9 cellular contexts compared by ENCODE assay signal in the genomic region with DNA sequence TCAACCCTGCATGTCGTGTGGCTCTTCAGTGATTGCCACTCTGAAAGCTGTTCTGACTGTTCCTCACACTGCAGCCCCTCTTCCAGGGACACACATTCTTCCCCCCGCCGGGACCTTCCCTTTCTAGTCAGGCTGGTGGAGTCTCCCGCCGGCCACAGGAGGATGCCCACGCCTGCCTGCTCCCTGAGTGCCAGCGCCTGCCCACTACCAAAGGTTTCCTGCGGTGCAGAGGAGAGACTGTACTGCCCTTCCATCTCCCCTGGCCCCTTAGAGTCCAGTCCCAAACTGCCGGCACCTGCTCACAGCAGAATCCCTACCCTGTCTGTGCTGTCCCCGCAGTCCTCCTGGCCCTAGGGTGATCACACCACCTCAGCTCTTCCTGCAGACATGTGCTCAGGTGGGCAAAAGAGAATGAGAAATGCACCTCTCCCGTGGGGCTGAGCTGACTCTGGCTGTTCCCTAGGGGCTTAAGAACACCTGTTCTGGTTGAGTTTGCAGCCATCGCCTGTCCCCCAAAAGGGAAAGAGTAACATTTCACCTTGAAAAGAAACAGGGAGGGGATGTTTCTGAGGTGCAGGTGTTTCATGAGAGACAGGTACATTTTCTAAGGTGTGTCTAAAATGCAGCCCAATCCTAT. TPM values are rescaled to one million over a fixed set of nuclear protein-coding genes. Genes with fewer than 3 reads are reported as not detected.
A peak's percentile ranks its signal among the peaks of the same experiment; 100 is the strongest.
DNase-seq lines count a peak whose midpoint lies in the region; ATAC-seq and TF ChIP-seq lines count a peak whose summit lies in the region.
"Had no signal": no experiment of that assay in that cellular context is flagged by ENCODE, and none has a peak within 500 bp of the region (broad histone marks: within the 10 kb centered on the region; RNA-seq: fewer than 3 reads in every experiment).

No MANE protein-coding gene starts in this region.

- H3K4me1 Mint-ChIP-seq in activated CD4-positive, alpha-beta memory T cell treated with anti-CD3 and anti-CD28 coated beads, Interleukin-2, amount 10 ng/mL, durations not matched to agents 7 days and 5 days = peaks cover 10% of the 10 kb centered on the region
- H3K4me1 Mint-ChIP-seq in activated CD4-positive, alpha-beta memory T cell treated with anti-CD3 and anti-CD28 coated beads for 36 hours (ENCODE audit: low read depth) = peaks cover 10% of the 10 kb centered on the region
- peaks cover 24% of the 10 kb centered on the region for H3K4me1 Mint-ChIP-seq in activated B cell treated with CpG ODN at 0.5 μM for 24 hours

- peak overlapping the region; percentile 77 for H3K4me3 ChIP-seq in lower lobe of right lung
- peak overlapping the region; percentile 91 for H3K4me3 ChIP-seq in thoracic aorta

- no peak for TF ChIP-seq CTCF in activated B cell treated with CpG ODN at 0.5 μM for 24 hours (IDR thresholded peaks at IDR 0.05)
- no peak for TF ChIP-seq CTCF in lower lobe of right lung (IDR thresholded peaks at IDR 0.05)
- TF ChIP-seq CTCF in thoracic aorta (IDR thresholded peaks at IDR 0.05) = no peak

- no peaks in the 10 kb centered on the region for H3K9me3 ChIP-seq in lower lobe of right lung
- H3K9me3 ChIP-seq in thoracic aorta = no peaks in the 10 kb centered on the region

- POLR2A ChIA-PET in activated CD4-positive, alpha-beta memory T cell treated with anti-CD3 and anti-CD28 coated beads, Interleukin-2, amount 10 ng/mL, durations not matched to agents 7 days and 5 days (lab: Charles Lee) = no interaction called here
- POLR2A ChIA-PET in activated CD4-positive, alpha-beta memory T cell treated with anti-CD3 and anti-CD28 coated beads for 36 hours (lab: Charles Lee) = no interaction called here
- POLR2A ChIA-PET in activated B cell treated with CpG ODN at 0.5 μM for 24 hours (lab: Charles Lee) = no interaction called here

- H3K9me3 Mint-ChIP-seq in activated CD4-positive, alpha-beta memory T cell treated with anti-CD3 and anti-CD28 coated beads, Interleukin-2, amount 10 ng/mL, durations not matched to agents 7 days and 5 days = no peaks in the 10 kb centered on the region
- no peaks in the 10 kb centered on the region for H3K9me3 Mint-ChIP-seq in activated CD4-positive, alpha-beta memory T cell treated with anti-CD3 and anti-CD28 coated beads for 36 hours
- H3K9me3 Mint-ChIP-seq in activated B cell treated with CpG ODN at 0.5 μM for 24 hours = no peaks in the 10 kb centered on the region

- CTCF ChIA-PET in activated CD4-positive, alpha-beta memory T cell treated with anti-CD3 and anti-CD28 coated beads, Interleukin-2, amount 10 ng/mL, durations not matched to agents 7 days and 5 days (lab: Charles Lee) = no interaction called here
- CTCF ChIA-PET in activated CD4-positive, alpha-beta memory T cell treated with anti-CD3 and anti-CD28 coated beads for 36 hours (lab: Charles Lee) = no interaction called here
- CTCF ChIA-PET in activated B cell treated with CpG ODN at 0.5 μM for 24 hours (lab: Charles Lee) = interaction anchor here (1.7 kb wide), 1 partner anchor 8 kb away, joined by 4 read pairs; no protein-coding TSS in a partner anchor

- H3K36me3 Mint-ChIP-seq in activated CD4-positive, alpha-beta memory T cell treated with anti-CD3 and anti-CD28 coated beads, Interleukin-2, amount 10 ng/mL, durations not matched to agents 7 days and 5 days (ENCODE audit: low read depth) = no peaks in the 10 kb centered on the region
- no peaks in the 10 kb centered on the region for H3K36me3 Mint-ChIP-seq in activated CD4-positive, alpha-beta memory T cell treated with anti-CD3 and anti-CD28 coated beads for 36 hours
- H3K36me3 Mint-ChIP-seq in activated B cell treated with CpG ODN at 0.5 μM for 24 hours (ENCODE audit: low read depth) = no peaks in the 10 kb centered on the region

- H3K27ac Mint-ChIP-seq in activated CD4-positive, alpha-beta memory T cell treated with anti-CD3 and anti-CD28 coated beads, Interleukin-2, amount 10 ng/mL, durations not matched to agents 7 days and 5 days = no peak overlapping the region
- no peak overlapping the region for H3K27ac Mint-ChIP-seq in activated CD4-positive, alpha-beta memory T cell treated with anti-CD3 and anti-CD28 coated beads for 36 hours
- no peak overlapping the region for H3K27ac Mint-ChIP-seq in activated B cell treated with CpG ODN at 0.5 μM for 24 hours

- H3K27me3 Mint-ChIP-seq in activated CD4-positive, alpha-beta memory T cell treated with anti-CD3 and anti-CD28 coated beads, Interleukin-2, amount 10 ng/mL, durations not matched to agents 7 days and 5 days = peaks cover 44% of the 10 kb centered on the region
- peaks cover 40% of the 10 kb centered on the region for H3K27me3 Mint-ChIP-seq in activated CD4-positive, alpha-beta memory T cell treated with anti-CD3 and anti-CD28 coated beads for 36 hours
- peaks cover 11% of the 10 kb centered on the region for H3K27me3 Mint-ChIP-seq in activated B cell treated with CpG ODN at 0.5 μM for 24 hours

- no peak for DNase-seq in activated CD4-positive, alpha-beta memory T cell treated with anti-CD3 and anti-CD28 coated beads, Interleukin-2, amount 10 ng/mL, durations not matched to agents 7 days and 5 days
- DNase-seq in activated CD4-positive, alpha-beta memory T cell treated with anti-CD3 and anti-CD28 coated beads for 36 hours = no peak
- DNase-seq in activated B cell treated with CpG ODN at 0.5 μM for 24 hours (no peak), lower lobe of right lung (no peak), thoracic aorta (ENCODE audit: low spot score) (no peak), DMS153 (lab: John Stamatoyannopoulos, UW) (no peak)
- DNase-seq: C1 segment of cervical spinal cord had no signal

- H3K36me3 ChIP-seq in lower lobe of right lung (no peaks in the 10 kb centered on the region), thoracic aorta (no peaks in the 10 kb centered on the region)

- ATAC-seq in activated B cell treated with CpG ODN at 0.5 μM for 24 hours (ENCODE audit: low read depth) (no peak), lower lobe of right lung (no peak), thoracic aorta (ENCODE audit: insufficient number of reproducible peaks, low FRiP score, low read depth) (no peak), HG02763 (IDR thresholded peaks at IDR 0.05; ENCODE audit: unreplicated experiment) (no peak), HG03280 (IDR thresholded peaks at IDR 0.05; ENCODE audit: unreplicated experiment) (no peak)

- H3K27me3 ChIP-seq in lower lobe of right lung (ENCODE audit: low read depth) (peaks cover 8% of the 10 kb centered on the region), thoracic aorta (replicated peaks; ENCODE audit: insufficient read depth) (no peaks in the 10 kb centered on the region)

- H3K4me1 ChIP-seq in lower lobe of right lung (peaks cover 19% of the 10 kb centered on the region), thoracic aorta (ENCODE audit: control insufficient read depth in 1 of 2, low read depth in 2 of 2) (peaks cover 23 to 28% of the 10 kb centered on the region in 2 donors)

- intact Hi-C loops in activated CD4-positive, alpha-beta memory T cell treated with anti-CD3 and anti-CD28 coated beads for 36 hours (cut with micrococcal nuclease) = no loop called here
- intact Hi-C loops in activated B cell treated with CpG ODN at 0.5 μM for 24 hours (cut with micrococcal nuclease) = loop anchor here (5.0 kb wide), 2 partner anchors 48 to 97 kb away; no protein-coding TSS in a partner anchor
- intact Hi-C loops in lower lobe of right lung (cut with DNase I) = no loop called here

- H3K4me3 Mint-ChIP-seq in activated CD4-positive, alpha-beta memory T cell treated with anti-CD3 and anti-CD28 coated beads, Interleukin-2, amount 10 ng/mL, durations not matched to agents 7 days and 5 days = peak overlapping the region; percentile 67
- H3K4me3 Mint-ChIP-seq in activated CD4-positive, alpha-beta memory T cell treated with anti-CD3 and anti-CD28 coated beads for 36 hours = no peak overlapping the region
- peak overlapping the region; percentile 81 for H3K4me3 Mint-ChIP-seq in activated B cell treated with CpG ODN at 0.5 μM for 24 hours

- peak overlapping the region; percentile 78 for H3K27ac ChIP-seq in lower lobe of right lung
- H3K27ac ChIP-seq in thoracic aorta = no peak overlapping the region

RNA-seq across cellular contexts. Expression of a gene that starts 1.4 kb away (rescaled TPM):
- 1 to 10 TPM; 1.6 TPM for total RNA-seq in activated CD4-positive, alpha-beta memory T cell treated with anti-CD3 and anti-CD28 coated beads, Interleukin-2, amount 10 ng/mL, durations not matched to agents 7 days and 5 days
- 1 to 10 TPM in 1 of 2 experiments, under 1 TPM in 1; 0.62 to 1.3 TPM for total RNA-seq in activated CD4-positive, alpha-beta memory T cell treated with anti-CD3 and anti-CD28 coated beads for 36 hours
- total RNA-seq in activated B cell treated with CpG ODN at 0.5 μM for 24 hours (0.93 and 1.4 TPM in 2 replicates), lower lobe of right lung (116 TPM), thoracic aorta (10 to 100 TPM; 23.0 to 50.8 TPM)
